Comparison of ENCODE assay signal across 23 cellular contexts in genomic region chr5:127796207-127796606, GRCh38.
A peak's percentile ranks its signal among the peaks of the same experiment; 100 is the strongest.
DNase-seq lines count a peak whose midpoint lies in the region; ATAC-seq and TF ChIP-seq lines count a peak whose summit lies in the region.
"Had no signal": no experiment of that assay in that cellular context is flagged by ENCODE, and none has a peak within 500 bp of the region (broad histone marks: within the 10 kb centered on the region; RNA-seq: fewer than 3 reads in every experiment).

No MANE protein-coding gene starts in this region.

- TF ChIP-seq CTCF in IMR-90 (conservative IDR thresholded peaks at IDR 0.05; ENCODE audit: low read depth, low read length) (no peak), endodermal cell (conservative IDR thresholded peaks at IDR 0.05) (no peak)

- H2AK5ac ChIP-seq in IMR-90 (ENCODE audit: low read depth, low read length) (no peak overlapping the region), neuronal stem cell (ENCODE audit: low read depth, low read length) (no peak overlapping the region)

- H3K9me3 ChIP-seq in IMR-90 (ENCODE audit: control insufficient read depth, insufficient read depth, low read length) (peaks cover 3% of the 10 kb centered on the region), endodermal cell (ENCODE audit: control insufficient read depth, low read length) (peaks cover 9% of the 10 kb centered on the region), neuronal stem cell (replicated peaks in 1 of 2; ENCODE audit: control insufficient read depth in 2 of 2, insufficient read depth in 1 of 2, low read depth in 1 of 2, low read length in 2 of 2) (no peaks in the 10 kb centered on the region)
- H3K9me3 ChIP-seq: BE2C, BLaER1 had no signal

- H2BK15ac ChIP-seq in IMR-90 (ENCODE audit: low read depth, low read length), result no peak overlapping the region
- H2BK15ac ChIP-seq in neuronal stem cell (ENCODE audit: low read length), result no peak overlapping the region

- no peak overlapping the region for H3K27ac Mint-ChIP-seq in endodermal cell
- no peak overlapping the region for H3K27ac Mint-ChIP-seq in stimulated activated naive B cell treated with anti-CD40 and anti-IgM and Interleukin-4, amounts not matched to agents 10 μg/mL and 1 μg/mL and 100 μg/mL, for 72 hours
- H3K27ac Mint-ChIP-seq: CD14-positive monocyte; CD4-positive, alpha-beta memory T cell; CD4-positive, CD25-positive, alpha-beta regulatory T cell; CD8-positive, alpha-beta memory T cell had no signal

- 0 out of 2 replicates have a peak, but pooled peaks cover under 1% of the 10 kb centered on the region for H3K9me1 ChIP-seq in IMR-90 (ENCODE audit: insufficient read depth, low read length)

- H2AFZ ChIP-seq in IMR-90 (replicated peaks; ENCODE audit: low read length, poor library complexity), result no peak overlapping the region
- H2AFZ ChIP-seq in neuronal stem cell (ENCODE audit: low read length), result no peak overlapping the region

- dilution Hi-C loops in IMR-90 (cut with HindIII; ENCODE audit: low sequenced_read_pairs, unreplicated experiment), result no loop called here

- H3K36me3 Mint-ChIP-seq in endodermal cell (ENCODE audit: low read depth), result no peaks in the 10 kb centered on the region
- H3K36me3 Mint-ChIP-seq in stimulated activated naive B cell treated with anti-CD40 and anti-IgM and Interleukin-4, amounts not matched to agents 10 μg/mL and 1 μg/mL and 100 μg/mL, for 72 hours, result peaks cover 0 to 2% of the 10 kb centered on the region in 2 donors
- H3K36me3 Mint-ChIP-seq: CD14-positive monocyte; CD4-positive, alpha-beta memory T cell; CD4-positive, CD25-positive, alpha-beta regulatory T cell had no signal

- H3K79me1 ChIP-seq in IMR-90 (ENCODE audit: low read depth in 1 of 2, low read length in 2 of 2), result no peaks in the 10 kb centered on the region
- H3K79me1 ChIP-seq in neuronal stem cell (ENCODE audit: low read depth, low read length), result no peaks in the 10 kb centered on the region

- no peak overlapping the region for H2AK9ac ChIP-seq in IMR-90 (replicated peaks; ENCODE audit: low read depth, low read length, poor library complexity)

- H3K27me3 Mint-ChIP-seq in endodermal cell (ENCODE audit: insufficient read depth), result no peaks in the 10 kb centered on the region
- H3K27me3 Mint-ChIP-seq in stimulated activated naive B cell treated with anti-CD40 and anti-IgM and Interleukin-4, amounts not matched to agents 10 μg/mL and 1 μg/mL and 100 μg/mL, for 72 hours, result no peaks in the 10 kb centered on the region

- H4K91ac ChIP-seq in IMR-90 (ENCODE audit: insufficient read depth, low read depth, low read length) (no peak overlapping the region), neuronal stem cell (ENCODE audit: low read depth, low read length, poor library complexity) (no peak overlapping the region)

- peaks cover 1% of the 10 kb centered on the region for H3K9me3 Mint-ChIP-seq in endodermal cell
- H3K9me3 Mint-ChIP-seq in stimulated activated naive B cell treated with anti-CD40 and anti-IgM and Interleukin-4, amounts not matched to agents 10 μg/mL and 1 μg/mL and 100 μg/mL, for 72 hours, result peaks cover 9 to 10% of the 10 kb centered on the region in 2 donors

- TF ChIP-seq RAD21 in IMR-90 (IDR thresholded peaks at IDR 0.05; ENCODE audit: low read length), result no peak

- in situ Hi-C loops in IMR-90 (cut with MboI; ENCODE audit: low sequenced_read_pairs), result no loop called here

- H2BK120ac ChIP-seq in IMR-90 (ENCODE audit: low read depth, low read length) (no peak overlapping the region), neuronal stem cell (ENCODE audit: low read depth, low read length) (no peak overlapping the region)

- no peak for DNase-seq in IMR-90
- DNase-seq in endodermal cell, result no peak
- DNase-seq in neuronal stem cell (ENCODE audit: low spot score), result peak; percentile 41
- DNase-seq in NCI-H1436 (lab: John Stamatoyannopoulos, UW), result no peak
- no peak for DNase-seq in stimulated activated naive B cell treated with anti-CD40 and anti-IgM and Interleukin-4, amounts not matched to agents 10 μg/mL and 1 μg/mL and 100 μg/mL, for 72 hours
- DNase-seq in stimulated activated naive CD4-positive, alpha-beta T cell treated with Interleukin-2 at 50 U/mL for 16 hours (lab: John Stamatoyannopoulos, UW), result no peak
- DNase-seq: 8988T; ACHN; BE2C; C1 segment of cervical spinal cord; CD4-positive, alpha-beta memory T cell; CD4-positive, CD25-positive, alpha-beta regulatory T cell; CD8-positive, alpha-beta memory T cell; COR-L47; DMS 273 treated with DMSO at 0.1 percent for 48 hours; DMS153; DMS79; DND-41; EL; GDM1 had no signal

- BruUV-seq in IMR-90 (replicated peaks; lab: Mats Ljungman, UMichigan), result no TSS peak

- CTCF ChIA-PET in IMR-90 (lab: Yijun Ruan, JAX), result no interaction called here

- peak overlapping the region; percentile 14; the same call in 1 of the 2 replicates for H3K14ac ChIP-seq in IMR-90 (replicated peaks; ENCODE audit: low read depth, low read length)
- no peak overlapping the region for H3K14ac ChIP-seq in neuronal stem cell (ENCODE audit: low read length)

- no peak overlapping the region for H4K5ac ChIP-seq in IMR-90 (ENCODE audit: low read depth, low read length)

- POLR2A ChIA-PET in IMR-90 (lab: Charles Lee; ENCODE audit: unreplicated experiment), result no interaction called here

- H3K18ac ChIP-seq in IMR-90 (ENCODE audit: low read depth, low read length), result no peak overlapping the region
- H3K18ac ChIP-seq in neuronal stem cell (ENCODE audit: low read length), result no peak overlapping the region

- H3K4me1 ChIP-seq in IMR-90 (ENCODE audit: control insufficient read depth, insufficient read depth, low read length), result 0 out of 2 replicates have a peak, but pooled peaks cover under 1% of the 10 kb centered on the region
- H3K4me1 ChIP-seq in endodermal cell (ENCODE audit: control insufficient read depth, insufficient read depth, low read length), result no peaks in the 10 kb centered on the region
- peaks cover 11 to 24% of the 10 kb centered on the region in 2 donors for H3K4me1 ChIP-seq in neuronal stem cell (ENCODE audit: control insufficient read depth in 2 of 2, insufficient read depth in 1 of 2, low read depth in 1 of 2, low read length in 2 of 2)
- H3K4me1 ChIP-seq: BE2C, BLaER1 had no signal

- H2BK20ac ChIP-seq in IMR-90 (ENCODE audit: low read depth, low read length), result no peak overlapping the region

- H3K9ac ChIP-seq in IMR-90 (ENCODE audit: low read depth, low read length), result no peak overlapping the region
- no peak overlapping the region for H3K9ac ChIP-seq in endodermal cell (ENCODE audit: extremely low read depth, low read length, poor library complexity, severe bottlenecking)
- H3K9ac ChIP-seq in neuronal stem cell (ENCODE audit: low read depth, low read length, poor library complexity), result no peak overlapping the region
- H3K9ac ChIP-seq: BLaER1 had no signal

- TF ChIP-seq POLR2A in IMR-90 (IDR thresholded peaks at IDR 0.05; ENCODE audit: low read depth, low read length), result no peak

- intact Hi-C loops in IMR-90 (cut with micrococcal nuclease), result no loop called here

- H3K27me3 ChIP-seq in IMR-90 (ENCODE audit: control insufficient read depth, insufficient read depth, low read length), result no peaks in the 10 kb centered on the region
- H3K27me3 ChIP-seq in endodermal cell (ENCODE audit: control insufficient read depth, insufficient read depth, low read length, poor library complexity, severe bottlenecking), result no peaks in the 10 kb centered on the region
- H3K27me3 ChIP-seq in neuronal stem cell (ENCODE audit: control insufficient read depth in 3 of 3, insufficient read depth in 3 of 3, low read depth in 1 of 3, low read length in 3 of 3), result no peaks in the 10 kb centered on the region
- H3K27me3 ChIP-seq: BE2C, BLaER1 had no signal

- H3K27ac ChIP-seq in IMR-90 (ENCODE audit: insufficient read depth, low read length) (no peak overlapping the region), endodermal cell (ENCODE audit: low read depth, low read length) (peak overlapping the region; percentile 15), neuronal stem cell (replicated peaks; ENCODE audit: low read length) (no peak overlapping the region)
- H3K27ac ChIP-seq: BLaER1 had no signal

- no peak overlapping the region for H3K23ac ChIP-seq in IMR-90 (ENCODE audit: low read depth, low read length)
- no peak overlapping the region for H3K23ac ChIP-seq in neuronal stem cell (ENCODE audit: low read depth, low read length, poor library complexity)

- ATAC-seq in IMR-90 (ENCODE audit: low read depth), result no peak
- ATAC-seq in stimulated activated naive B cell treated with anti-CD40 and anti-IgM and Interleukin-4, amounts not matched to agents 10 μg/mL and 1 μg/mL and 100 μg/mL, for 72 hours (replicated peaks), result no peak
- ATAC-seq: GM12878 had no signal

- H3K4me2 ChIP-seq in IMR-90 (ENCODE audit: low read depth, low read length) (no peak overlapping the region), neuronal stem cell (ENCODE audit: insufficient read depth, low read length, poor library complexity, severe bottlenecking) (no peak overlapping the region)
- H3K4me2 ChIP-seq: BLaER1 had no signal

- H4K20me1 ChIP-seq in IMR-90 (ENCODE audit: insufficient read depth, low read length), result no peaks in the 10 kb centered on the region
- H4K20me1 ChIP-seq: BLaER1 had no signal

- H3K4me3 ChIP-seq in IMR-90 (ENCODE audit: insufficient read depth, low read depth, low read length), result no peak overlapping the region
- no peak overlapping the region for H3K4me3 ChIP-seq in endodermal cell (ENCODE audit: low read length)
- no peak overlapping the region for H3K4me3 ChIP-seq in neuronal stem cell (ENCODE audit: low read length in 2 of 2)
- H3K4me3 ChIP-seq: BLaER1, GM12878 had no signal

- H2BK12ac ChIP-seq in neuronal stem cell (ENCODE audit: low read length), result no peak overlapping the region

- peaks cover 17% of the 10 kb centered on the region for H3K4me1 Mint-ChIP-seq in endodermal cell
- no peaks in the 10 kb centered on the region for H3K4me1 Mint-ChIP-seq in stimulated activated naive B cell treated with anti-CD40 and anti-IgM and Interleukin-4, amounts not matched to agents 10 μg/mL and 1 μg/mL and 100 μg/mL, for 72 hours
- H3K4me1 Mint-ChIP-seq: CD14-positive monocyte; CD4-positive, alpha-beta memory T cell; CD4-positive, CD25-positive, alpha-beta regulatory T cell; CD8-positive, alpha-beta memory T cell had no signal

- H3K4ac ChIP-seq in IMR-90 (ENCODE audit: low read depth, low read length), result no peak overlapping the region
- H3K4ac ChIP-seq in neuronal stem cell (ENCODE audit: low read length), result no peak overlapping the region

- H3K56ac ChIP-seq in IMR-90 (ENCODE audit: extremely low read depth, insufficient read depth, low read length), result no peak overlapping the region

- no peaks in the 10 kb centered on the region for H3K36me3 ChIP-seq in IMR-90 (ENCODE audit: control insufficient read depth, insufficient read depth, low read length)
- H3K36me3 ChIP-seq in endodermal cell (ENCODE audit: control insufficient read depth, insufficient read depth, low read length), result no peaks in the 10 kb centered on the region
- no peaks in the 10 kb centered on the region for H3K36me3 ChIP-seq in neuronal stem cell (replicated peaks in 1 of 2; ENCODE audit: control insufficient read depth in 2 of 2, insufficient read depth in 2 of 2, low read length in 2 of 2)
- H3K36me3 ChIP-seq: BE2C, BLaER1 had no signal

- H4K8ac ChIP-seq in IMR-90 (ENCODE audit: low read depth in 2 of 2, low read length in 2 of 2) (no peak overlapping the region), neuronal stem cell (ENCODE audit: low read depth, low read length) (no peak overlapping the region)

- H3K4me3 Mint-ChIP-seq in endodermal cell, result no peak overlapping the region
- H3K4me3 Mint-ChIP-seq in stimulated activated naive B cell treated with anti-CD40 and anti-IgM and Interleukin-4, amounts not matched to agents 10 μg/mL and 1 μg/mL and 100 μg/mL, for 72 hours, result no peak overlapping the region
- H3K4me3 Mint-ChIP-seq: CD14-positive monocyte; CD4-positive, alpha-beta memory T cell; CD4-positive, CD25-positive, alpha-beta regulatory T cell; CD8-positive, alpha-beta memory T cell had no signal

- H2BK5ac ChIP-seq in IMR-90 (ENCODE audit: low read depth, low read length, poor library complexity, severe bottlenecking) (no peak overlapping the region), neuronal stem cell (ENCODE audit: low read length) (no peak overlapping the region)
